ENCODE assay signal across 21 cellular contexts in the genomic region with DNA sequence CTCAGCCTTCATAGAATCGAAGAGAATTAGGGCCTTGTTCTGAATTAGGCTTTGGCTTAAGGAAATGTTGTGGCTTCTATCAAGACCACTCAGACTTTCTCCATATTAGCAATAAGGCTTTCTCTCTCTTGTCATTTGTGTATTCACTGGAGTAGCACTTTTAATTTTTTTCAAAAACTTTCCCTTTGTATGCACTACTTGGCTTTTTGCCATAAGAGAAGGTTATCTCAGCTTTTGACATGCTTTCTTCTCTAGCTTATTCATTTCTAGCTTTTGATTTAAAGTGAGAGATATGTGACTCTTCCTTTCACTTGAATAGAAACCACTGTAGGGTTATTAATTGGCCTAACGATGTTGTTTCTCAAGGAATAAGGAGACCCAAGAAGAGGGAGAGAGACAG.
DNase-seq lines count a peak whose midpoint lies in the region; ATAC-seq and FAIRE-seq lines count a peak whose summit lies in the region.
"Had no signal": no experiment of that assay in that cellular context is flagged by ENCODE, and none has a peak within 500 bp of the region (broad histone marks: within the 10 kb centered on the region; RNA-seq: fewer than 3 reads in every experiment).

No MANE protein-coding gene starts in this region.

- H3K27me3 Mint-ChIP-seq in activated T-cell treated with anti-CD3 and anti-CD28 coated beads, Interleukin-2, amount 50 U/mL, for 24 hours: no peaks in the 10 kb centered on the region

- DNase-seq in activated T-cell treated with anti-CD3 and anti-CD28 coated beads, Interleukin-2, amount 50 U/mL, for 24 hours: no peak
- no peak for DNase-seq in activated T-cell treated with anti-CD3 and anti-CD28 coated beads, Interleukin-2, amount 50 U/mL, for 48 hours
- DNase-seq in HTR-8/SVneo (ENCODE audit: insufficient read length, low spot score): no peak
- DNase-seq in stimulated activated naive CD8-positive, alpha-beta T cell treated with anti-CD3 and anti-CD28 coated beads, Interleukin-15, Interleukin-2, amounts not matched to agents 100 U/mL and 50 U/mL, for 24 hours: no peak
- DNase-seq in activated effector memory CD4-positive, alpha-beta T cell treated with anti-CD3 and anti-CD28 coated beads, Interleukin-2, amount 50 U/mL, for 16 hours: no peak
- DNase-seq in GF-D8 (lab: John Stamatoyannopoulos, UW): no peak
- no peak for DNase-seq in activated CD4-positive, CD25-positive, alpha-beta regulatory T cell treated with anti-CD3 and anti-CD28 coated beads, Interleukin-2, amount 50 U/mL, for 72 hours
- DNase-seq: activated gamma-delta T cell, endodermal cell, kidney glomerular epithelial cell, mesenchymal stem cell, NCI-H1436 treated with DMSO at 0.1 percent for 48 hours, NCI-H446 treated with DMSO at 0.1 percent for 48 hours, nephron progenitor cell, SHP77, transverse colon had no signal

- H3K27ac Mint-ChIP-seq in activated T-cell treated with anti-CD3 and anti-CD28 coated beads, Interleukin-2, amount 50 U/mL, for 24 hours: peak overlapping the region; percentile 4
- H3K27ac Mint-ChIP-seq: endodermal cell, nephron progenitor cell, WTC11 had no signal

- FAIRE-seq in HTR-8/SVneo (lab: Jason Lieb, UNC): peak; percentile 81
- FAIRE-seq: A204.1, H1, HepG2 had no signal

- H3K9me3 Mint-ChIP-seq in activated T-cell treated with anti-CD3 and anti-CD28 coated beads, Interleukin-2, amount 50 U/mL, for 24 hours: no peaks in the 10 kb centered on the region
- H3K9me3 Mint-ChIP-seq: endodermal cell, nephron progenitor cell, WTC11 had no signal

- peaks cover 14% of the 10 kb centered on the region for H3K4me1 Mint-ChIP-seq in activated T-cell treated with anti-CD3 and anti-CD28 coated beads, Interleukin-2, amount 50 U/mL, for 24 hours (ENCODE audit: low read depth)
- H3K4me1 Mint-ChIP-seq: endodermal cell, nephron progenitor cell, WTC11 had no signal

- ATAC-seq in GM21723 (IDR thresholded peaks at IDR 0.05; ENCODE audit: unreplicated experiment): peak; percentile 65
- ATAC-seq in stimulated activated naive CD8-positive, alpha-beta T cell treated with anti-CD3 and anti-CD28 coated beads, Interleukin-15, Interleukin-2, amounts not matched to agents 100 U/mL and 50 U/mL, for 24 hours: peak; percentile 36
- ATAC-seq: HepG2, WTC11 had no signal

- H3K36me3 Mint-ChIP-seq in activated T-cell treated with anti-CD3 and anti-CD28 coated beads, Interleukin-2, amount 50 U/mL, for 24 hours (ENCODE audit: low read depth): peaks cover 7% of the 10 kb centered on the region
- H3K36me3 Mint-ChIP-seq: WTC11 had no signal

- no peak overlapping the region for H3K4me3 Mint-ChIP-seq in activated T-cell treated with anti-CD3 and anti-CD28 coated beads, Interleukin-2, amount 50 U/mL, for 24 hours
- H3K4me3 Mint-ChIP-seq: endodermal cell, nephron progenitor cell, WTC11 had no signal
